Comparison of ENCODE assay signal across 1 cellular context in genomic region chr19:57191141-57192063, GRCh38.
TF ChIP-seq lines count a peak whose summit lies in the region.

TSS of gene ZNF264 (plus strand) at chr19:57191500. CDS start at chr19:57191914, 414 bp downstream.

TF ChIP-seq in HepG2, 621 proteins besides CTCF, POLR2A, EP300 and RAD21 (continued from another document and continues in another):
- TF ChIP-seq ZNF276 (CRISPR knock-in tag; IDR thresholded peaks at IDR 0.05; ENCODE audit: low read depth): peak; percentile 67
- TF ChIP-seq ZNF883 (CRISPR knock-in tag; IDR thresholded peaks at IDR 0.05; ENCODE audit: not compliant biosample characterization): peak; percentile 61
- TF ChIP-seq ZNF138 (CRISPR knock-in tag; IDR thresholded peaks at IDR 0.05; ENCODE audit: low read depth): peak; percentile 18; the same call in 1 of the 2 replicates
- peak; percentile 52; the same call in 1 of the 2 replicates for TF ChIP-seq ZBTB3 (CRISPR knock-in tag; IDR thresholded peaks at IDR 0.05; ENCODE audit: borderline replicate concordance, low read depth)
- peak; percentile 19; the same call in 1 of the 2 replicates for TF ChIP-seq MIER3 (CRISPR knock-in tag; IDR thresholded peaks at IDR 0.05; ENCODE audit: borderline replicate concordance)
- no peak for TF ChIP-seq SYNCRIP (IDR thresholded peaks at IDR 0.05; ENCODE audit: insufficient read depth, low read depth, low read length)
- peak; percentile 95 for TF ChIP-seq YY1 (IDR thresholded peaks at IDR 0.05; ENCODE audit: insufficient read depth, insufficient replicate concordance, low read depth, low read length)
- peak; percentile 83 for TF ChIP-seq NR2C2 (CRISPR knock-in tag; IDR thresholded peaks at IDR 0.05; ENCODE audit: borderline replicate concordance)
- no peak for TF ChIP-seq SRSF1 (optimal IDR thresholded peaks at IDR 0.05; ENCODE audit: low read depth, low read length)
- TF ChIP-seq DZIP1 (CRISPR knock-in tag; IDR thresholded peaks at IDR 0.05): no peak
- TF ChIP-seq SOX6 (IDR thresholded peaks at IDR 0.05): no peak
- peak; percentile 40; the same call in 1 of the 2 replicates for TF ChIP-seq SOX6 (CRISPR knock-in tag; IDR thresholded peaks at IDR 0.05)
- TF ChIP-seq MYNN (CRISPR knock-in tag; IDR thresholded peaks at IDR 0.05; ENCODE audit: low read depth): no peak
- TF ChIP-seq POGK (CRISPR knock-in tag; conservative IDR thresholded peaks at IDR 0.05): peak; percentile 68; the same call in 1 of the 2 replicates
- peak; percentile 25; the same call in 1 of the 2 replicates for TF ChIP-seq MED1 (CRISPR knock-in tag; IDR thresholded peaks at IDR 0.05)
- TF ChIP-seq KLF9 (CRISPR knock-in tag; IDR thresholded peaks at IDR 0.05; ENCODE audit: low read depth): no peak; the same call in 1 of the 2 replicates
- peak; percentile 26 for TF ChIP-seq SALL1 (CRISPR knock-in tag; IDR thresholded peaks at IDR 0.05)
- no peak; the same call in 1 of the 2 replicates for TF ChIP-seq ZNF275 (CRISPR knock-in tag; IDR thresholded peaks at IDR 0.05; ENCODE audit: borderline replicate concordance)
- no peak for TF ChIP-seq NFE2L2 (IDR thresholded peaks at IDR 0.05; ENCODE audit: low read length)
- TF ChIP-seq CBX1 (IDR thresholded peaks at IDR 0.05; ENCODE audit: low read depth): peak; percentile 57
- TF ChIP-seq ARNTL (CRISPR knock-in tag; IDR thresholded peaks at IDR 0.05): 0 out of 2 replicates have a peak, but pooled peaks have one; percentile 28
- no peak for TF ChIP-seq KLF11 (CRISPR knock-in tag; IDR thresholded peaks at IDR 0.05)
- TF ChIP-seq POGZ (CRISPR knock-in tag; IDR thresholded peaks at IDR 0.05): peak; percentile 86
- TF ChIP-seq ZNF256 (CRISPR knock-in tag; conservative IDR thresholded peaks at IDR 0.05): no peak
- no peak for TF ChIP-seq GLMP (CRISPR knock-in tag; IDR thresholded peaks at IDR 0.05; ENCODE audit: borderline replicate concordance)
- peak; percentile 24; the same call in 1 of the 2 replicates for TF ChIP-seq ETV5 (CRISPR knock-in tag; IDR thresholded peaks at IDR 0.05; ENCODE audit: borderline replicate concordance)
- peak; percentile 59; the same call in 1 of the 2 replicates for TF ChIP-seq KMT2B (CRISPR knock-in tag; IDR thresholded peaks at IDR 0.05)
- 0 out of 2 replicates have a peak, but pooled peaks have one; percentile 25 for TF ChIP-seq DNMT1 (CRISPR knock-in tag; IDR thresholded peaks at IDR 0.05)
- TF ChIP-seq ZFP91 (CRISPR knock-in tag; IDR thresholded peaks at IDR 0.05; ENCODE audit: borderline replicate concordance): peak; percentile 57; the same call in 1 of the 2 replicates
- TF ChIP-seq ZNF572 (CRISPR knock-in tag; IDR thresholded peaks at IDR 0.05): no peak
- TF ChIP-seq ZSCAN31 (CRISPR knock-in tag; IDR thresholded peaks at IDR 0.05; ENCODE audit: low read depth): 0 out of 2 replicates have a peak, but pooled peaks have one; percentile 36
- TF ChIP-seq KDM5B (CRISPR knock-in tag; IDR thresholded peaks at IDR 0.05; ENCODE audit: borderline replicate concordance): peak; percentile 77; the same call in 1 of the 2 replicates
- TF ChIP-seq UBTF (CRISPR knock-in tag; IDR thresholded peaks at IDR 0.05): peak; percentile 84
- TF ChIP-seq ZBTB4 (CRISPR knock-in tag; IDR thresholded peaks at IDR 0.05; ENCODE audit: borderline replicate concordance): peak; percentile 69
- no peak; the same call in 1 of the 2 replicates for TF ChIP-seq ZNF556 (CRISPR knock-in tag; IDR thresholded peaks at IDR 0.05; ENCODE audit: borderline replicate concordance)
- TF ChIP-seq TERF1 (CRISPR knock-in tag; IDR thresholded peaks at IDR 0.05): no peak
- no peak for TF ChIP-seq SP4 (CRISPR knock-in tag; IDR thresholded peaks at IDR 0.05)
- no peak for TF ChIP-seq JUNB (CRISPR knock-in tag; IDR thresholded peaks at IDR 0.05; ENCODE audit: borderline replicate concordance)
- peak; percentile 52; the same call in 1 of the 2 replicates for TF ChIP-seq ZNF564 (CRISPR knock-in tag; IDR thresholded peaks at IDR 0.05)
- TF ChIP-seq KLF12 (CRISPR knock-in tag; IDR thresholded peaks at IDR 0.05; ENCODE audit: borderline replicate concordance): peak; percentile 57; the same call in 1 of the 2 replicates
- peak; percentile 92 for TF ChIP-seq KAT8 (CRISPR knock-in tag; IDR thresholded peaks at IDR 0.05)
